Comparison of ENCODE assay signal across 29 cellular contexts in the genomic region with DNA sequence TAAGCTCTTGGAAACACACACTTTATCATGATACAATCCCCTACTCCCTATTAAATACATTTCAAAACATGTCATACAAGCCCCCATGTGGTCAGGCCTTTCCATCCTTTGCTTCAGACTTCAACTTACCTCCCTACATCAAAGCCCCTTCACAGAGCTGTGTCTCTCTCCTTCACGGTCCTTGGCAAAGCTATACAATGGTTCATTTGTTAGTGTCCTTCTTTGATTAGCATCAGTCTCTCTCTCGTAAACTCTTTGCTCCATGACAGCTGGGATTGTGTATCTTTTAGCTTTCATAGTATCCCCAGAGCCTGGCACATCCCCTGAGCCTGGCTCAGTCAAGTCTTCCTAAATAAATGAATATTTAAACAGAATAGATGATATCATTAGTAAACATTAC.
"Had no signal": no experiment of that assay in that cellular context is flagged by ENCODE, and none has a peak within 500 bp of the region (broad histone marks: within the 10 kb centered on the region; RNA-seq: fewer than 3 reads in every experiment).

No MANE protein-coding gene starts in this region.

- ATAC-seq: activated naive CD4-positive, alpha-beta T cell treated with anti-CD3 and anti-CD28 coated beads, Interleukin-2, amount 50 U/mL, for 72 hours; activated T-cell treated with anti-CD3 and anti-CD28 coated beads, Interleukin-2, amount 50 U/mL, for 72 hours; effector memory CD8-positive, alpha-beta T cell; foreskin keratinocyte; gastrocnemius medialis; heart left ventricle; WTC11 had no signal

- DNase-seq: activated CD4-positive, alpha-beta memory T cell treated with anti-CD3 and anti-CD28 coated beads, Interleukin-2, amount 10 ng/mL, durations not matched to agents 7 days and 5 days; activated CD4-positive, alpha-beta T cell treated with anti-CD3 and anti-CD28 coated beads for 1 hour; activated CD4-positive, alpha-beta T cell treated with anti-CD3 and anti-CD28 coated beads for 4 hours; activated CD4-positive, alpha-beta T cell treated with anti-CD3 and anti-CD28 coated beads, Interleukin-2, amount 10 ng/mL, durations not matched to agents 7 days and 5 days; activated CD4-positive, alpha-beta T cell treated with anti-CD3 and anti-CD28 coated beads, Interleukin-2, amount 50 U/mL, for 4 hours; activated CD8-positive, alpha-beta memory T cell treated with anti-CD3 and anti-CD28 coated beads, Interleukin-2, amount 50 U/mL, for 48 hours; activated gamma-delta T cell; activated naive CD4-positive, alpha-beta T cell; activated naive CD4-positive, alpha-beta T cell treated with anti-CD3 and anti-CD28 coated beads, Interleukin-2, amount 10 ng/mL, durations not matched to agents 7 days and 5 days; activated naive CD8-positive, alpha-beta T cell treated with anti-CD3 and anti-CD28 coated beads, Interleukin-2, amount 10 ng/mL, durations not matched to agents 7 days and 5 days; activated T-cell treated with anti-CD3 and anti-CD28 coated beads for 4 hours; activated T-cell treated with anti-CD3 and anti-CD28 coated beads, Interleukin-2, amount 50 U/mL, for 24 hours; activated T-cell treated with anti-CD3 and anti-CD28 coated beads, Interleukin-2, amount 50 U/mL, for 72 hours; amniotic stem cell; anterior cingulate cortex; brain microvascular endothelial cell; cortex of kidney; dermis blood vessel endothelial cell; effector CD4-positive, alpha-beta T cell; effector memory CD8-positive, alpha-beta T cell; erythroblast; foreskin keratinocyte; gastrocnemius medialis; glutamatergic neuron; heart left ventricle; T-helper 2 cell had no signal

- H3K27ac ChIP-seq: brain microvascular endothelial cell, esophagus muscularis mucosa, foreskin keratinocyte, gastrocnemius medialis, heart left ventricle had no signal
